Comparison of ENCODE assay signal across 18 cellular contexts in genomic region chrY:2786876-2787507, GRCh38. TPM values are rescaled to one million over a fixed set of nuclear protein-coding genes. Genes with fewer than 3 reads are reported as not detected.
DNase-seq lines count a peak whose midpoint lies in the region; ATAC-seq and TF ChIP-seq lines count a peak whose summit lies in the region.
"Had no signal": no experiment of that assay in that cellular context is flagged by ENCODE, and none has a peak within 500 bp of the region (broad histone marks: within the 10 kb centered on the region; RNA-seq: fewer than 3 reads in every experiment).

No MANE protein-coding gene starts in this region.

- H3K27ac Mint-ChIP-seq in memory B cell = no peak overlapping the region
- H3K27ac Mint-ChIP-seq: immature natural killer cell had no signal

- H3K36me3 ChIP-seq in KOPT-K1 (ENCODE audit: insufficient read depth, low read length) = no peaks in the 10 kb centered on the region
- H3K36me3 ChIP-seq: cardiac muscle cell, Peyer's patch had no signal

- CTCF ChIA-PET in AG04449 (lab: Yijun Ruan, JAX) = interaction anchor here (1.1 kb wide), 1 partner anchor 14 kb away, joined by 3 read pairs; no protein-coding TSS in a partner anchor

- H3K4me3 ChIP-seq in AG04449 (ENCODE audit: low read depth, low read length) = peak overlapping the region; percentile 34
- H3K4me3 ChIP-seq: cardiac muscle cell, mucosa of descending colon had no signal

- no peaks in the 10 kb centered on the region for H3K36me3 Mint-ChIP-seq in memory B cell
- H3K36me3 Mint-ChIP-seq: immature natural killer cell had no signal

- peak overlapping the region; percentile 39 for H3K4me3 Mint-ChIP-seq in memory B cell

- TF ChIP-seq CTCF in AG04449 (IDR thresholded peaks at IDR 0.05; ENCODE audit: insufficient read depth, low read length, missing control alignments) (no peak), GM20000 (IDR thresholded peaks at IDR 0.05; ENCODE audit: extremely low read depth, missing control alignments) (no peak)

- no peaks in the 10 kb centered on the region for H3K4me1 Mint-ChIP-seq in memory B cell
- H3K4me1 Mint-ChIP-seq: immature natural killer cell had no signal

- peak overlapping the region; percentile 78 for H3K27ac ChIP-seq in KOPT-K1 (ENCODE audit: low read depth, low read length, poor library complexity, severe bottlenecking)
- H3K27ac ChIP-seq: cardiac muscle cell, KMS-11, Peyer's patch had no signal

- POLR2A ChIA-PET in AG04449 (lab: Yijun Ruan, JAX) = no interaction called here

- H3K9me3 ChIP-seq in KOPT-K1 (ENCODE audit: insufficient read depth, low read length, poor library complexity, severe bottlenecking) = no peaks in the 10 kb centered on the region
- H3K9me3 ChIP-seq: mucosa of descending colon, Peyer's patch had no signal

- H3K9me3 Mint-ChIP-seq in memory B cell = no peaks in the 10 kb centered on the region
- H3K9me3 Mint-ChIP-seq: immature natural killer cell had no signal

- H3K27me3 Mint-ChIP-seq in memory B cell = peaks cover 14% of the 10 kb centered on the region

- ATAC-seq in memory B cell (ENCODE audit: low read depth) (no peak), HG02981 (IDR thresholded peaks at IDR 0.05; ENCODE audit: unreplicated experiment) (no peak)
- ATAC-seq: mucosa of descending colon had no signal

- no peak for DNase-seq in AG04449 (ENCODE audit: low read depth, low spot score)
- DNase-seq in dermis blood vessel endothelial cell = peak; percentile 23
- no peak for DNase-seq in memory B cell (ENCODE audit: low spot score in 2 of 2)
- DNase-seq in activated CD8-positive, alpha-beta memory T cell treated with anti-CD3 and anti-CD28 coated beads, Interleukin-2, amount 50 U/mL, for 48 hours = no peak
- no peak for DNase-seq in GM20000 (ENCODE audit: low spot score)
- DNase-seq in NOMO-1 treated with dmso at 0.1 percent for 144 hours (lab: John Stamatoyannopoulos, UW; ENCODE audit: unreplicated experiment) = no peak
- DNase-seq: activated CD4-positive, CD25-positive, alpha-beta regulatory T cell treated with anti-CD3 and anti-CD28 coated beads, Interleukin-2, amount 50 U/mL, for 72 hours; immature natural killer cell; mucosa of descending colon; NCI-H1436; NCI-H510A; Peyer's patch; posterior cingulate gyrus; stimulated activated CD4-positive, alpha-beta T cell treated with anti-CD3 and anti-CD28 coated beads, Interleukin-1b, Interleukin-23, amount 100 ng/mL, for 48 hours had no signal

RNA-seq across cellular contexts. Expression of gene SRY, which starts 0.5 kb away (rescaled TPM):
- not detected in 2 replicates for total RNA-seq in dermis blood vessel endothelial cell
- total RNA-seq: cardiac muscle cell, mucosa of descending colon, Peyer's patch had no signal

RNA-seq across cellular contexts. Expression of gene RPS4Y1, which starts 54.4 kb away (rescaled TPM):
- 0.34 and 362 TPM in 2 replicates for total RNA-seq in dermis blood vessel endothelial cell
- total RNA-seq: cardiac muscle cell had no signal
